ENCODE assay signal across 8 cellular contexts in genomic region chr1:31548899-31549806, GRCh38. TPM values are rescaled to one million over a fixed set of nuclear protein-coding genes. Genes with fewer than 3 reads are reported as not detected.
DNase-seq lines count a peak whose midpoint lies in the region; ATAC-seq, FAIRE-seq and TF ChIP-seq lines count a peak whose summit lies in the region.

No MANE protein-coding gene starts in this region.

- peaks cover 2 to 4% of the 10 kb centered on the region in 2 donors for H3K27me3 Mint-ChIP-seq in CD4-positive, alpha-beta memory T cell
- H3K27me3 Mint-ChIP-seq in activated CD8-positive, alpha-beta memory T cell treated with anti-CD3 and anti-CD28 coated beads, Interleukin-2, amount 10 ng/mL, durations not matched to agents 7 days and 5 days, result peaks cover 16% of the 10 kb centered on the region

- H3K79me2 ChIP-seq in endothelial cell of umbilical vein (ENCODE audit: control insufficient read depth, insufficient read depth, low read length), result no peaks in the 10 kb centered on the region

- H3K4me1 ChIP-seq in CD4-positive, alpha-beta memory T cell (ENCODE audit: insufficient read depth, low read length), result peaks cover 11% of the 10 kb centered on the region
- H3K4me1 ChIP-seq in endothelial cell of umbilical vein (ENCODE audit: control insufficient read depth, extremely low read depth, insufficient read depth, low read length), result peaks cover 13% of the 10 kb centered on the region

- no peaks in the 10 kb centered on the region for H3K36me3 Mint-ChIP-seq in CD4-positive, alpha-beta memory T cell
- H3K36me3 Mint-ChIP-seq in activated CD8-positive, alpha-beta memory T cell treated with anti-CD3 and anti-CD28 coated beads, Interleukin-2, amount 10 ng/mL, durations not matched to agents 7 days and 5 days, result no peaks in the 10 kb centered on the region

- POLR2A ChIA-PET in CD4-positive, alpha-beta memory T cell (lab: Charles Lee; ENCODE audit: partially characterized antibody), result no interaction called here
- POLR2A ChIA-PET in endothelial cell of umbilical vein (lab: Charles Lee), result interaction anchor here (0.5 kb wide), 1 partner anchor 214 kb away, joined by 4 read pairs; no protein-coding TSS in a partner anchor

- peak; percentile 81 for ATAC-seq in GM19455 (IDR thresholded peaks at IDR 0.05; ENCODE audit: unreplicated experiment)
- ATAC-seq in activated CD8-positive, alpha-beta memory T cell treated with anti-CD3 and anti-CD28 coated beads, Interleukin-2, amount 10 ng/mL, durations not matched to agents 7 days and 5 days, result peak; percentile 89

- no peaks in the 10 kb centered on the region for H3K9me3 Mint-ChIP-seq in CD4-positive, alpha-beta memory T cell
- no peaks in the 10 kb centered on the region for H3K9me3 Mint-ChIP-seq in activated CD8-positive, alpha-beta memory T cell treated with anti-CD3 and anti-CD28 coated beads, Interleukin-2, amount 10 ng/mL, durations not matched to agents 7 days and 5 days (ENCODE audit: low read depth)

- CTCF ChIA-PET in CD4-positive, alpha-beta memory T cell (lab: Charles Lee; ENCODE audit: partially characterized antibody), result interaction anchor here (0.6 to 2.4 kb wide), 18 partner anchors 12 to 747 kb away, joined by 3 to 24 read pairs (median 4); no protein-coding TSS in a partner anchor
- CTCF ChIA-PET in activated CD8-positive, alpha-beta memory T cell treated with anti-CD3 and anti-CD28 coated beads, Interleukin-2, amount 10 ng/mL, durations not matched to agents 7 days and 5 days (lab: Charles Lee), result interaction anchor here (0.6 to 3.6 kb wide), 51 partner anchors 9 to 1089 kb away, joined by 3 to 44 read pairs (median 3); partner anchors contain the start of genes FABP3, PEF1, SNRNP40 and ZCCHC17
- CTCF ChIA-PET in endothelial cell of umbilical vein (lab: Charles Lee), result interaction anchor here (0.6 to 3.7 kb wide), 47 partner anchors 9 to 387 kb away, joined by 3 to 50 read pairs (median 5); partner anchors contain the start of gene SERINC2

- H3K9ac ChIP-seq in endothelial cell of umbilical vein (replicated peaks; ENCODE audit: extremely low read depth, insufficient read depth, low read length), result no peak overlapping the region

- H3K9me1 ChIP-seq in endothelial cell of umbilical vein (replicated peaks; ENCODE audit: control insufficient read depth, extremely low read depth, insufficient read depth, low read length), result no peaks in the 10 kb centered on the region

- H4K20me1 ChIP-seq in endothelial cell of umbilical vein (replicated peaks; ENCODE audit: control insufficient read depth, extremely low read depth, insufficient read depth, low read length), result no peaks in the 10 kb centered on the region

- TF ChIP-seq POLR2A in endothelial cell of umbilical vein (IDR thresholded peaks at IDR 0.05; ENCODE audit: low read depth, low read length), result no peak

- peak; percentile 86 to 95 for TF ChIP-seq CTCF in endothelial cell of umbilical vein (IDR thresholded peaks at IDR 0.05; ENCODE audit: extremely low read depth in 1 of 2, insufficient read depth in 1 of 2, low read depth in 1 of 2, low read length in 2 of 2)

- H3K9me3 ChIP-seq in CD4-positive, alpha-beta memory T cell (ENCODE audit: control insufficient read depth in 1 of 2, low read length in 2 of 2), result no peaks in the 10 kb centered on the region
- H3K9me3 ChIP-seq in endothelial cell of umbilical vein (replicated peaks; ENCODE audit: control insufficient read depth, insufficient read depth, low read length), result no peaks in the 10 kb centered on the region

- no peaks in the 10 kb centered on the region for H3K36me3 ChIP-seq in CD4-positive, alpha-beta memory T cell (ENCODE audit: insufficient read depth, low read length)
- H3K36me3 ChIP-seq in endothelial cell of umbilical vein (ENCODE audit: control insufficient read depth in 2 of 2, extremely low read depth in 1 of 2, insufficient read depth in 2 of 2, low read length in 2 of 2), result no peaks in the 10 kb centered on the region

- peak overlapping the region; percentile 12 for H3K4me2 ChIP-seq in endothelial cell of umbilical vein (ENCODE audit: insufficient read depth, low read length)

- peak; percentile 92 for FAIRE-seq in endothelial cell of umbilical vein (lab: Jason Lieb, UNC)

- no peak overlapping the region for H3K4me3 ChIP-seq in CD4-positive, alpha-beta memory T cell (ENCODE audit: low read length in 2 of 2)
- H3K4me3 ChIP-seq in endothelial cell of umbilical vein (replicated peaks in 1 of 3; ENCODE audit: insufficient read depth in 1 of 3, low read depth in 1 of 3, low read length in 3 of 3), result peak overlapping the region in 1 of 3 experiments; percentile 20

- no peak overlapping the region for H3K27ac ChIP-seq in CD4-positive, alpha-beta memory T cell (ENCODE audit: low read depth, low read length)
- peak overlapping the region; percentile 4 for H3K27ac ChIP-seq in endothelial cell of umbilical vein (ENCODE audit: insufficient read depth, low read depth, low read length)

- peak; percentile 79 to 86 (median 84) for DNase-seq in CD4-positive, alpha-beta memory T cell
- peak; percentile 99 for DNase-seq in HT-29 (ENCODE audit: low spot score)
- DNase-seq in NOMO-1 (lab: John Stamatoyannopoulos, UW; ENCODE audit: unreplicated experiment in 2 of 2), result peak; percentile 88 to 92
- peak; percentile 92 for DNase-seq in activated CD8-positive, alpha-beta memory T cell treated with anti-CD3 and anti-CD28 coated beads, Interleukin-2, amount 10 ng/mL, durations not matched to agents 7 days and 5 days
- peak; percentile 88 for DNase-seq in endothelial cell of umbilical vein (ENCODE audit: low read depth, low spot score)
- DNase-seq in midbrain (lab: John Stamatoyannopoulos, UW), result peak; percentile 79
- peak; percentile 68 to 75 for DNase-seq in stimulated activated CD8-positive, alpha-beta memory T cell treated with anti-CD3 and anti-CD28 coated beads, Interleukin-4, amount 100 ng/mL, for 1 hour (ENCODE audit: low read depth in 2 of 2, low spot score in 1 of 2)

- H3K27ac Mint-ChIP-seq in CD4-positive, alpha-beta memory T cell, result no peak overlapping the region
- H3K27ac Mint-ChIP-seq in activated CD8-positive, alpha-beta memory T cell treated with anti-CD3 and anti-CD28 coated beads, Interleukin-2, amount 10 ng/mL, durations not matched to agents 7 days and 5 days, result peak overlapping the region; percentile 51

- intact Hi-C loops in CD4-positive, alpha-beta memory T cell (cut with micrococcal nuclease), result loop anchor here (5.0 kb wide), 3 partner anchors 238 to 767 kb away; no protein-coding TSS in a partner anchor
- intact Hi-C loops in endothelial cell of umbilical vein (cut with micrococcal nuclease), result loop anchor here (1.0 kb wide), 10 partner anchors 14 to 365 kb away; partner anchors contain the start of gene SNRNP40

- peak overlapping the region; percentile 81 for H2AFZ ChIP-seq in endothelial cell of umbilical vein (ENCODE audit: low read depth, low read length)

- dilution Hi-C loops in endothelial cell of umbilical vein (cut with MboI; ENCODE audit: extremely low pct_ligation_motif_present, low sequenced_read_pairs), result no loop called here

- BruUV-seq in endothelial cell of umbilical vein (replicated peaks; lab: Mats Ljungman, UMichigan), result no TSS peak

- no peaks in the 10 kb centered on the region for H3K27me3 ChIP-seq in CD4-positive, alpha-beta memory T cell (ENCODE audit: insufficient read depth, low read length)
- H3K27me3 ChIP-seq in endothelial cell of umbilical vein (ENCODE audit: control insufficient read depth in 2 of 2, insufficient read depth in 2 of 2, low read length in 2 of 2), result no peaks in the 10 kb centered on the region

- H3K4me1 Mint-ChIP-seq in CD4-positive, alpha-beta memory T cell, result peaks cover 6 to 9% (median 8%) of the 10 kb centered on the region in 4 donors
- peaks cover 12% of the 10 kb centered on the region for H3K4me1 Mint-ChIP-seq in activated CD8-positive, alpha-beta memory T cell treated with anti-CD3 and anti-CD28 coated beads, Interleukin-2, amount 10 ng/mL, durations not matched to agents 7 days and 5 days

- H3K4me3 Mint-ChIP-seq in CD4-positive, alpha-beta memory T cell, result peak overlapping the region; percentile 37 to 75 (median 54)
- peak overlapping the region; percentile 63 for H3K4me3 Mint-ChIP-seq in activated CD8-positive, alpha-beta memory T cell treated with anti-CD3 and anti-CD28 coated beads, Interleukin-2, amount 10 ng/mL, durations not matched to agents 7 days and 5 days

TF ChIP-seq in endothelial cell of umbilical vein, 7 proteins besides CTCF, POLR2A, EP300 and RAD21:
- no peak for TF ChIP-seq POLR2AphosphoS5 (IDR thresholded peaks at IDR 0.05; ENCODE audit: insufficient read depth, low read depth, low read length)
- TF ChIP-seq GATA2 (IDR thresholded peaks at IDR 0.05; ENCODE audit: insufficient read depth, insufficient read length, low read depth, low read length), result peak; percentile 81

RNA-seq across cellular contexts. Expression of gene TINAGL1, which starts 27.2 kb away (rescaled TPM):
- not detected for total RNA-seq in CD4-positive, alpha-beta memory T cell
- polyA plus RNA-seq in CD4-positive, alpha-beta memory T cell, result not detected
- total RNA-seq in HT-29 (2014; rRNA removed; shearing (Covaris generic)), result 596 and 628 TPM in 2 replicates
- total RNA-seq in activated CD8-positive, alpha-beta memory T cell treated with anti-CD3 and anti-CD28 coated beads, Interleukin-2, amount 10 ng/mL, durations not matched to agents 7 days and 5 days, result not detected
- 298 and 312 TPM in 2 replicates for total RNA-seq in endothelial cell of umbilical vein
- 477 and 555 TPM in 2 replicates for polyA plus RNA-seq in endothelial cell of umbilical vein
- 285 and 337 TPM in 2 replicates for polyA plus RNA-seq in endothelial cell of umbilical vein (2011; cell fraction: cytosol; rRNA removed)
- polyA plus RNA-seq in endothelial cell of umbilical vein (2011; cell fraction: nucleus; rRNA removed), result 305 and 323 TPM in 2 replicates
- polyA plus RNA-seq in endothelial cell of umbilical vein (2012), result 200 and 246 TPM in 2 replicates
- polyA minus RNA-seq in endothelial cell of umbilical vein, result 370 and 385 TPM in 2 replicates
- polyA minus RNA-seq in endothelial cell of umbilical vein (2011; cell fraction: cytosol; rRNA and poly(A)+ RNA removed), result 2.7 TPM
- polyA minus RNA-seq in endothelial cell of umbilical vein (2011; cell fraction: nucleus; rRNA and poly(A)+ RNA removed), result 119 TPM in 2 replicates

Comparison
In these comparisons a context has a peak if more than half of its experiments do, and no peak if none do; other contexts are left out.
1. RNA of gene TINAGL1, which starts 27.2 kb away (total RNA-seq): 596 to 628 TPM in HT-29 and 298 to 312 TPM in endothelial cell of umbilical vein; not detected in CD4-positive, alpha-beta memory T cell and not detected in activated CD8-positive, alpha-beta memory T cell treated with anti-CD3 and anti-CD28 coated beads, Interleukin-2, amount 10 ng/mL, durations not matched to agents 7 days and 5 days; every median in the first group is over 100 times any median in the second.
2. Peak in every context shown above with its lines, with median percentiles within 50 percentile points of each other: DNase-seq.